ENCODE assay signal across 20 cellular contexts in genomic region chr1:35406103-35406502, GRCh38.
"Had no signal": no experiment of that assay in that cellular context is flagged by ENCODE, and none has a peak within 500 bp of the region (broad histone marks: within the 10 kb centered on the region; RNA-seq: fewer than 3 reads in every experiment).

No MANE protein-coding gene starts in this region.

- H3K4me3 ChIP-seq: ascending aorta, breast epithelium, esophagus muscularis mucosa, prostate gland, smooth muscle cell, suprapubic skin, transverse colon, uterus had no signal

- H3K27me3 Mint-ChIP-seq: activated CD4-positive, alpha-beta T cell treated with anti-CD3 and anti-CD28 coated beads, Interleukin-2, amount 10 ng/mL, durations not matched to agents 24 days and 14 days; activated CD8-positive, alpha-beta T cell treated with anti-CD3 and anti-CD28 coated beads for 36 hours; activated naive CD4-positive, alpha-beta T cell treated with anti-CD3 and anti-CD28 coated beads, Interleukin-2, amount 50 U/mL, for 24 hours; naive thymus-derived CD4-positive, alpha-beta T cell; stimulated activated naive CD8-positive, alpha-beta T cell treated with anti-CD3 and anti-CD28 coated beads, Interleukin-15, amount 100 ng/mL, for 72 hours had no signal

- H3K27me3 ChIP-seq: ascending aorta, breast epithelium, esophagus muscularis mucosa, suprapubic skin, transverse colon, uterus had no signal

- H3K36me3 ChIP-seq: prostate gland, uterus had no signal

- H3K9me3 Mint-ChIP-seq: activated CD4-positive, alpha-beta T cell treated with anti-CD3 and anti-CD28 coated beads, Interleukin-2, amount 10 ng/mL, durations not matched to agents 24 days and 14 days; activated CD8-positive, alpha-beta T cell treated with anti-CD3 and anti-CD28 coated beads for 36 hours; activated naive CD4-positive, alpha-beta T cell treated with anti-CD3 and anti-CD28 coated beads, Interleukin-2, amount 50 U/mL, for 24 hours; naive thymus-derived CD4-positive, alpha-beta T cell; stimulated activated naive CD8-positive, alpha-beta T cell treated with anti-CD3 and anti-CD28 coated beads, Interleukin-15, amount 100 ng/mL, for 72 hours had no signal

- H3K27ac Mint-ChIP-seq: activated CD4-positive, alpha-beta T cell treated with anti-CD3 and anti-CD28 coated beads, Interleukin-2, amount 10 ng/mL, durations not matched to agents 24 days and 14 days; activated CD8-positive, alpha-beta T cell treated with anti-CD3 and anti-CD28 coated beads for 36 hours; activated naive CD4-positive, alpha-beta T cell treated with anti-CD3 and anti-CD28 coated beads, Interleukin-2, amount 50 U/mL, for 24 hours; naive thymus-derived CD4-positive, alpha-beta T cell had no signal

- ATAC-seq: activated CD8-positive, alpha-beta T cell treated with anti-CD3 and anti-CD28 coated beads for 36 hours; naive thymus-derived CD4-positive, alpha-beta T cell; sciatic nerve; stimulated activated naive CD8-positive, alpha-beta T cell treated with anti-CD3 and anti-CD28 coated beads, Interleukin-15, amount 100 ng/mL, for 72 hours had no signal

- H3K4me3 Mint-ChIP-seq: activated CD4-positive, alpha-beta T cell treated with anti-CD3 and anti-CD28 coated beads, Interleukin-2, amount 10 ng/mL, durations not matched to agents 24 days and 14 days; activated CD8-positive, alpha-beta T cell treated with anti-CD3 and anti-CD28 coated beads for 36 hours; activated naive CD4-positive, alpha-beta T cell treated with anti-CD3 and anti-CD28 coated beads, Interleukin-2, amount 50 U/mL, for 24 hours; naive thymus-derived CD4-positive, alpha-beta T cell; stimulated activated naive CD8-positive, alpha-beta T cell treated with anti-CD3 and anti-CD28 coated beads, Interleukin-15, amount 100 ng/mL, for 72 hours had no signal

- H3K27ac ChIP-seq: ascending aorta, breast epithelium, esophagus muscularis mucosa, prostate gland, suprapubic skin, transverse colon, uterus had no signal

- DNase-seq: activated CD4-positive, alpha-beta T cell treated with anti-CD3 and anti-CD28 coated beads, Interleukin-2, amount 10 ng/mL, durations not matched to agents 24 days and 14 days; activated CD8-positive, alpha-beta T cell treated with anti-CD3 and anti-CD28 coated beads for 36 hours; activated gamma-delta T cell; cerebellar nuclear complex; effector CD4-positive, alpha-beta T cell; mesenchymal stem cell; naive thymus-derived CD4-positive, alpha-beta T cell; stimulated activated CD4-positive, alpha-beta T cell treated with anti-CD3 and anti-CD28 coated beads, Interleukin-4, amount 100 ng/mL, for 1 hour; stimulated activated naive CD8-positive, alpha-beta T cell treated with anti-CD3 and anti-CD28 coated beads, Interleukin-15, amount 100 ng/mL, for 72 hours; T-helper 9 cell; transverse colon; uterus had no signal

- H3K4me1 Mint-ChIP-seq: activated CD4-positive, alpha-beta T cell treated with anti-CD3 and anti-CD28 coated beads, Interleukin-2, amount 10 ng/mL, durations not matched to agents 24 days and 14 days; activated naive CD4-positive, alpha-beta T cell treated with anti-CD3 and anti-CD28 coated beads, Interleukin-2, amount 50 U/mL, for 24 hours; naive thymus-derived CD4-positive, alpha-beta T cell; stimulated activated naive CD8-positive, alpha-beta T cell treated with anti-CD3 and anti-CD28 coated beads, Interleukin-15, amount 100 ng/mL, for 72 hours had no signal

- H3K4me2 ChIP-seq: smooth muscle cell had no signal

- H3K4me1 ChIP-seq: ascending aorta, breast epithelium, esophagus muscularis mucosa, prostate gland, suprapubic skin, transverse colon, uterus had no signal

- H3K9me3 ChIP-seq: ascending aorta, breast epithelium, esophagus muscularis mucosa, prostate gland, suprapubic skin, transverse colon, uterus had no signal
